1 cellular context compared by ENCODE assay signal in the genomic region with DNA sequence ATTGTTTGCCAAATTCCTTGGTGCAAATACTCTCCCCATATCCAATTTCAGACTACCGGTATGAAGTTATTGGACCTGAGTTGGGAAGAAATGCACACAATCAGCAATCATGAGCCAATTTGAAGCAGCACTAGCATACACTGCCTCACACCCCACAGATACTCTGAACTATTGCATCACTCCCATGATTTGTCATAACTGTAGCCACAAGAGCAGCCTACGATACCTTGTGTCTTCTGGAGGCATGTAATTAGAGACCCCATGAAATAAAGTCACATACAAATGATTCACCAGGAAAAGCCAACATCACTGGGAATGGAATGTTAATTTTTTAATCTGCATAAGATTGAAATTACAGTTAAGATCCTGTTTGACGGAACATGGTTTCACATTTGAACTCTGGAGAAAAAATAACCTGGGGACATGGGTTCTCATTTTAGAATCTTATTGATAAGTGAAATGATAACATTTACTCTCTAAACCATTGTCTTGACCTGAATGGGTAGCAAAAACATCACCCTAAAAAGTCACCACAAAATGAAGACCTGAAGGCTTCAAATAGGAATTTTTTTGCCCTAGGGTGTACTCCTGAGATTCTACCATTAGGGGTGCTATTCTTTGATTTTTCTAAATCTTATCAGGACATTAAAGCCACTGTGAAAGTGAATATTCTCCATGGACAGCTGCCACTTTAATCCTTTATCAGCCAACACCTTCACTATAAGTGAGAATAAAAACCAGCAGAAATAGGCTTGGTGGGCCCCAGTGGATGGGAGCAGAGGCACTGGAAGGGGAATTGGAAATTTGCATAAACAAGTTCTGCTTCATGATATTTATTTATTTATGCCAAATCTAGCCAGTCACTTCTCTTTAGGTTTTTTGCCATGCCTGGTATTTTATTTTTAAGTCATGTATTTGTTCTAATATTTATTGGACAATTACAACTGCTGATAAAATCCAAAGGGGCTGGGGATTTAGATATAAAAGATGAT.
TF ChIP-seq lines count a peak whose summit lies in the region.

No MANE protein-coding gene starts in this region.

TF ChIP-seq in GM12878, 131 proteins besides CTCF, POLR2A, EP300 and RAD21 (continued from another document):
- TF ChIP-seq CBFB (IDR thresholded peaks at IDR 0.05; ENCODE audit: low read depth) (peak; percentile 83), ZZZ3 (IDR thresholded peaks at IDR 0.05; ENCODE audit: control insufficient read depth, insufficient read length, low read depth) (no peak), SREBF1 (IDR thresholded peaks at IDR 0.05; ENCODE audit: low read length) (no peak), ETV6 (conservative IDR thresholded peaks at IDR 0.05 in 1 of 2, IDR thresholded peaks at IDR 0.05 in 1 of 2; ENCODE audit: borderline replicate concordance in 1 of 2, low read depth in 1 of 2) (peak in 1 of 2 experiments; percentile 70; a peak in 2 of 4 replicates), POLR2AphosphoS5 (IDR thresholded peaks at IDR 0.05; ENCODE audit: low read length) (no peak), BMI1 (IDR thresholded peaks at IDR 0.05; ENCODE audit: borderline replicate concordance) (no peak; the same call in none of the 2 replicates), NR2C2 (IDR thresholded peaks at IDR 0.05; ENCODE audit: borderline replicate concordance, control insufficient read depth, insufficient read length, low read depth) (no peak), SIN3A (IDR thresholded peaks at IDR 0.05; ENCODE audit: low read depth, low read length) (no peak), JUNB (IDR thresholded peaks at IDR 0.05) (peak; percentile 98), YBX1 (IDR thresholded peaks at IDR 0.05) (no peak), TAF1 (IDR thresholded peaks at IDR 0.05; ENCODE audit: borderline replicate concordance, low read depth, low read length) (no peak)
- TF ChIP-seq, protein P1, sequence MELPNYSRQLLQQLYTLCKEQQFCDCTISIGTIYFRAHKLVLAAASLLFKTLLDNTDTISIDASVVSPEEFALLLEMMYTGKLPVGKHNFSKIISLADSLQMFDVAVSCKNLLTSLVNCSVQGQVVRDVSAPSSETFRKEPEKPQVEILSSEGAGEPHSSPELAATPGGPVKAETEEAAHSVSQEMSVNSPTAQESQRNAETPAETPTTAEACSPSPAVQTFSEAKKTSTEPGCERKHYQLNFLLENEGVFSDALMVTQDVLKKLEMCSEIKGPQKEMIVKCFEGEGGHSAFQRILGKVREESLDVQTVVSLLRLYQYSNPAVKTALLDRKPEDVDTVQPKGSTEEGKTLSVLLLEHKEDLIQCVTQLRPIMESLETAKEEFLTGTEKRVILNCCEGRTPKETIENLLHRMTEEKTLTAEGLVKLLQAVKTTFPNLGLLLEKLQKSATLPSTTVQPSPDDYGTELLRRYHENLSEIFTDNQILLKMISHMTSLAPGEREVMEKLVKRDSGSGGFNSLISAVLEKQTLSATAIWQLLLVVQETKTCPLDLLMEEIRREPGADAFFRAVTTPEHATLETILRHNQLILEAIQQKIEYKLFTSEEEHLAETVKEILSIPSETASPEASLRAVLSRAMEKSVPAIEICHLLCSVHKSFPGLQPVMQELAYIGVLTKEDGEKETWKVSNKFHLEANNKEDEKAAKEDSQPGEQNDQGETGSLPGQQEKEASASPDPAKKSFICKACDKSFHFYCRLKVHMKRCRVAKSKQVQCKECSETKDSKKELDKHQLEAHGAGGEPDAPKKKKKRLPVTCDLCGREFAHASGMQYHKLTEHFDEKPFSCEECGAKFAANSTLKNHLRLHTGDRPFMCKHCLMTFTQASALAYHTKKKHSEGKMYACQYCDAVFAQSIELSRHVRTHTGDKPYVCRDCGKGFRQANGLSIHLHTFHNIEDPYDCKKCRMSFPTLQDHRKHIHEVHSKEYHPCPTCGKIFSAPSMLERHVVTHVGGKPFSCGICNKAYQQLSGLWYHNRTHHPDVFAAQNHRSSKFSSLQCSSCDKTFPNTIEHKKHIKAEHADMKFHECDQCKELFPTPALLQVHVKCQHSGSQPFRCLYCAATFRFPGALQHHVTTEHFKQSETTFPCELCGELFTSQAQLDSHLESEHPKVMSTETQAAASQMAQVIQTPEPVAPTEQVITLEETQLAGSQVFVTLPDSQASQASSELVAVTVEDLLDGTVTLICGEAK (IDR thresholded peaks at IDR 0.05; ENCODE audit: borderline replicate concordance) = no peak
- TF ChIP-seq, protein P2, sequence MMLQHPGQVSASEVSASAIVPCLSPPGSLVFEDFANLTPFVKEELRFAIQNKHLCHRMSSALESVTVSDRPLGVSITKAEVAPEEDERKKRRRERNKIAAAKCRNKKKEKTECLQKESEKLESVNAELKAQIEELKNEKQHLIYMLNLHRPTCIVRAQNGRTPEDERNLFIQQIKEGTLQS (IDR thresholded peaks at IDR 0.05; ENCODE audit: borderline replicate concordance, extremely low read depth, low read depth, low read length) = peak; percentile 37; the same call in 1 of the 2 replicates
- TF ChIP-seq, protein P3, sequence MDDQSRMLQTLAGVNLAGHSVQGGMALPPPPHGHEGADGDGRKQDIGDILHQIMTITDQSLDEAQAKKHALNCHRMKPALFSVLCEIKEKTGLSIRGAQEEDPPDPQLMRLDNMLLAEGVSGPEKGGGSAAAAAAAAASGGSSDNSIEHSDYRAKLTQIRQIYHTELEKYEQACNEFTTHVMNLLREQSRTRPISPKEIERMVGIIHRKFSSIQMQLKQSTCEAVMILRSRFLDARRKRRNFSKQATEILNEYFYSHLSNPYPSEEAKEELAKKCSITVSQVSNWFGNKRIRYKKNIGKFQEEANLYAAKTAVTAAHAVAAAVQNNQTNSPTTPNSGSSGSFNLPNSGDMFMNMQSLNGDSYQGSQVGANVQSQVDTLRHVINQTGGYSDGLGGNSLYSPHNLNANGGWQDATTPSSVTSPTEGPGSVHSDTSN (IDR thresholded peaks at IDR 0.05; ENCODE audit: insufficient replicate concordance, low read depth, low read length) = peak; percentile 38
